In the genomic region with DNA sequence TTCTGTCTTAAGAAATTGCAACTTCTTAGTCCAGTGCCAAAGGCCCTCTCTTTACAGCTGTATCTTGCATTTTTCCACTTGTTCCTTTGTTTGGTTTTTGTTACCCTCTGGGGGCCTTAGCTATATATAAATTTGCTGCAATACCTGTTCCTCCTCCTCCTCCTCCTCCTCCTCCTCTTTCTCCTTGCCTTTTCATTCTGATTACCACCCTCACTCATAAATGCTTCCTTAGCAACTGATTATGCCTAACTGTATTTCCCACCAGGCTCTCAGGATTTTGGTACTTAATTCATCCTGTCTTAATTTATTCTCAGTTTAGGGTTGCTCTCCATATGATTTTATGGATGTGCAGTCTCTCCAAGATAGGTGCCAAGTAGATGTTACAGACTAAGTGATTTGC, we compare ENCODE assay signal across 1 cellular context.
TF ChIP-seq lines count a peak whose summit lies in the region.

No MANE protein-coding gene starts in this region.

TF ChIP-seq in WTC11, 78 proteins besides CTCF, POLR2A, EP300 and RAD21 (continued from another document):
- TF ChIP-seq, protein P1, sequence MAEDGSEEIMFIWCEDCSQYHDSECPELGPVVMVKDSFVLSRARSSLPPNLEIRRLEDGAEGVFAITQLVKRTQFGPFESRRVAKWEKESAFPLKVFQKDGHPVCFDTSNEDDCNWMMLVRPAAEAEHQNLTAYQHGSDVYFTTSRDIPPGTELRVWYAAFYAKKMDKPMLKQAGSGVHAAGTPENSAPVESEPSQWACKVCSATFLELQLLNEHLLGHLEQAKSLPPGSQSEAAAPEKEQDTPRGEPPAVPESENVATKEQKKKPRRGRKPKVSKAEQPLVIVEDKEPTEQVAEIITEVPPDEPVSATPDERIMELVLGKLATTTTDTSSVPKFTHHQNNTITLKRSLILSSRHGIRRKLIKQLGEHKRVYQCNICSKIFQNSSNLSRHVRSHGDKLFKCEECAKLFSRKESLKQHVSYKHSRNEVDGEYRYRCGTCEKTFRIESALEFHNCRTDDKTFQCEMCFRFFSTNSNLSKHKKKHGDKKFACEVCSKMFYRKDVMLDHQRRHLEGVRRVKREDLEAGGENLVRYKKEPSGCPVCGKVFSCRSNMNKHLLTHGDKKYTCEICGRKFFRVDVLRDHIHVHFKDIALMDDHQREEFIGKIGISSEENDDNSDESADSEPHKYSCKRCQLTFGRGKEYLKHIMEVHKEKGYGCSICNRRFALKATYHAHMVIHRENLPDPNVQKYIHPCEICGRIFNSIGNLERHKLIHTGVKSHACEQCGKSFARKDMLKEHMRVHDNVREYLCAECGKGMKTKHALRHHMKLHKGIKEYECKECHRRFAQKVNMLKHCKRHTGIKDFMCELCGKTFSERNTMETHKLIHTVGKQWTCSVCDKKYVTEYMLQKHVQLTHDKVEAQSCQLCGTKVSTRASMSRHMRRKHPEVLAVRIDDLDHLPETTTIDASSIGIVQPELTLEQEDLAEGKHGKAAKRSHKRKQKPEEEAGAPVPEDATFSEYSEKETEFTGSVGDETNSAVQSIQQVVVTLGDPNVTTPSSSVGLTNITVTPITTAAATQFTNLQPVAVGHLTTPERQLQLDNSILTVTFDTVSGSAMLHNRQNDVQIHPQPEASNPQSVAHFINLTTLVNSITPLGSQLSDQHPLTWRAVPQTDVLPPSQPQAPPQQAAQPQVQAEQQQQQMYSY (CRISPR knock-in tag; IDR thresholded peaks at IDR 0.05): no peak
- TF ChIP-seq, protein P2, sequence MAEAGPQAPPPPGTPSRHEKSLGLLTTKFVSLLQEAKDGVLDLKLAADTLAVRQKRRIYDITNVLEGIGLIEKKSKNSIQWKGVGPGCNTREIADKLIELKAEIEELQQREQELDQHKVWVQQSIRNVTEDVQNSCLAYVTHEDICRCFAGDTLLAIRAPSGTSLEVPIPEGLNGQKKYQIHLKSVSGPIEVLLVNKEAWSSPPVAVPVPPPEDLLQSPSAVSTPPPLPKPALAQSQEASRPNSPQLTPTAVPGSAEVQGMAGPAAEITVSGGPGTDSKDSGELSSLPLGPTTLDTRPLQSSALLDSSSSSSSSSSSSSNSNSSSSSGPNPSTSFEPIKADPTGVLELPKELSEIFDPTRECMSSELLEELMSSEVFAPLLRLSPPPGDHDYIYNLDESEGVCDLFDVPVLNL (CRISPR knock-in tag; IDR thresholded peaks at IDR 0.05; ENCODE audit: borderline replicate concordance, low read depth): no peak
- no peak for TF ChIP-seq TCF7 (CRISPR knock-in tag; IDR thresholded peaks at IDR 0.05; ENCODE audit: low read depth)
- TF ChIP-seq, protein P3, sequence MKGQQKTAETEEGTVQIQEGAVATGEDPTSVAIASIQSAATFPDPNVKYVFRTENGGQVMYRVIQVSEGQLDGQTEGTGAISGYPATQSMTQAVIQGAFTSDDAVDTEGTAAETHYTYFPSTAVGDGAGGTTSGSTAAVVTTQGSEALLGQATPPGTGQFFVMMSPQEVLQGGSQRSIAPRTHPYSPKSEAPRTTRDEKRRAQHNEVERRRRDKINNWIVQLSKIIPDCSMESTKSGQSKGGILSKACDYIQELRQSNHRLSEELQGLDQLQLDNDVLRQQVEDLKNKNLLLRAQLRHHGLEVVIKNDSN (CRISPR knock-in tag; IDR thresholded peaks at IDR 0.05): no peak
TF ChIP-seq in WTC11: peak in this region for 0.
